ENCODE assay signal across 1 cellular context in the genomic region with DNA sequence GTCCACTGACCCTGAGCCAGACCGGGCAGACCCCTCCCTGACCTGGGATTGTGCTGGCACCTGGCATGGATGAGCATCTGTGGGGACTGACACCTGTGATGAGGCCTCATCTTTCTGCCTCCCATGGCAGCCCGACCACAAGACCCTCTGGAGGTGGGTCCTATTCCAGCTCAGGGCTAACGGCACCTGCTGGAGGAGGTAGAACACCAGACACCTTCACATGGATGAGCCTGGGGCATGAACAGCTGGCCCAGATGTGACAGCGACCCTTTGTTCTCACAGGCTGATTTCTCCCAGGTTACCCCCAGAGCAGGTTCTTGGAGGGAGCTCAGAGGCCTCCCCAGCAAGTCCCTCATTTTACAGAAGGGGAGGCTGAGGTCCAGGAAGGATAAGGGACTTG.
TF ChIP-seq lines count a peak whose summit lies in the region.

No MANE protein-coding gene starts in this region.

TF ChIP-seq in IMR-90, 13 proteins besides CTCF, POLR2A, EP300 and RAD21:
- TF ChIP-seq NFE2L2 (IDR thresholded peaks at IDR 0.05; ENCODE audit: low read depth, low read length) (no peak), MXI1 (IDR thresholded peaks at IDR 0.05; ENCODE audit: borderline replicate concordance, low read depth, low read length) (no peak), USF2 (IDR thresholded peaks at IDR 0.05; ENCODE audit: low read depth, low read length) (no peak), ELK1 (IDR thresholded peaks at IDR 0.05; ENCODE audit: borderline replicate concordance, low read depth, low read length) (no peak), CEBPB (IDR thresholded peaks at IDR 0.05; ENCODE audit: low read depth, low read length) (no peak), MAZ (IDR thresholded peaks at IDR 0.05; ENCODE audit: borderline replicate concordance, low read depth, low read length) (no peak), BHLHE40 (IDR thresholded peaks at IDR 0.05; ENCODE audit: low read depth, low read length) (no peak), RFX5 (IDR thresholded peaks at IDR 0.05; ENCODE audit: low read depth, low read length) (no peak), CHD1 (IDR thresholded peaks at IDR 0.05; ENCODE audit: low read depth, low read length) (no peak), SMC3 (IDR thresholded peaks at IDR 0.05; ENCODE audit: low read depth, low read length) (no peak), FOS (IDR thresholded peaks at IDR 0.05; ENCODE audit: low read depth, low read length) (no peak), MAFK (IDR thresholded peaks at IDR 0.05; ENCODE audit: low read depth, low read length) (no peak), RCOR1 (IDR thresholded peaks at IDR 0.05; ENCODE audit: insufficient replicate concordance, low read length) (no peak)
